ENCODE assay signal across 24 cellular contexts in genomic region chr3:168671091-168671490, GRCh38.
DNase-seq lines count a peak whose midpoint lies in the region; ATAC-seq, FAIRE-seq and TF ChIP-seq lines count a peak whose summit lies in the region.
"Had no signal": no experiment of that assay in that cellular context is flagged by ENCODE, and none has a peak within 500 bp of the region (broad histone marks: within the 10 kb centered on the region; RNA-seq: fewer than 3 reads in every experiment).

No MANE protein-coding gene starts in this region.

- ATAC-seq in GM19023 (IDR thresholded peaks at IDR 0.05; ENCODE audit: unreplicated experiment) = no peak
- ATAC-seq in GM18505 (IDR thresholded peaks at IDR 0.05; ENCODE audit: unreplicated experiment) = no peak
- ATAC-seq: body of pancreas, left cardiac atrium had no signal

- 20 to 56% (median 27%) methylated on average over 5 of the region's 5 CpGs for WGBS in small intestine, 3 donors

- DNase-seq in DMS 273 (lab: John Stamatoyannopoulos, UW; ENCODE audit: unreplicated experiment) (peak; percentile 32), DMS 273 treated with DMSO at 0.1 percent for 48 hours (lab: John Stamatoyannopoulos, UW) (no peak), NCI-H146 (lab: John Stamatoyannopoulos, UW) (peak; percentile 99), NCI-H82 (lab: John Stamatoyannopoulos, UW) (peak; percentile 82), small intestine (peak; percentile 37), GDM1 (lab: John Stamatoyannopoulos, UW) (no peak)
- DNase-seq: 8988T; activated CD4-positive, CD25-positive, alpha-beta regulatory T cell treated with anti-CD3 and anti-CD28 coated beads, Interleukin-2, amount 50 U/mL, for 72 hours; activated naive CD8-positive, alpha-beta T cell treated with anti-CD3 and anti-CD28 coated beads, Interleukin-2, amount 10 ng/mL, durations not matched to agents 7 days and 5 days; body of pancreas; DMS79 treated with DMSO at 0.1 percent for 48 hours; foreskin melanocyte; left cardiac atrium; NCI-H2227 treated with DMSO at 0.1 percent for 48 hours; SIG-M5; spleen; T-helper 2 cell had no signal

- no peaks in the 10 kb centered on the region for H3K9me3 ChIP-seq in small intestine (ENCODE audit: control insufficient read depth, low read depth)
- H3K9me3 ChIP-seq: BLaER1, body of pancreas, spleen, suprapubic skin had no signal

- no peaks in the 10 kb centered on the region for H3K4me1 ChIP-seq in small intestine (ENCODE audit: control insufficient read depth in 2 of 2, insufficient read depth in 1 of 2, low read depth in 1 of 2, low read length in 1 of 2)
- H3K4me1 ChIP-seq: BLaER1, body of pancreas, neural progenitor cell, spleen, suprapubic skin had no signal

- no peaks in the 10 kb centered on the region for H3K36me3 ChIP-seq in small intestine (ENCODE audit: control insufficient read depth in 2 of 2, insufficient read depth in 2 of 2, low read length in 2 of 2)
- H3K36me3 ChIP-seq: BLaER1, neural progenitor cell, spleen, suprapubic skin had no signal

- H3K27me3 ChIP-seq in small intestine (ENCODE audit: control insufficient read depth in 2 of 2, insufficient read depth in 2 of 2, low read length in 2 of 2) = no peaks in the 10 kb centered on the region
- H3K27me3 ChIP-seq: BLaER1, body of pancreas, neural progenitor cell, spleen, suprapubic skin had no signal

- FAIRE-seq in small intestine (lab: Jason Lieb, UNC) = no peak
- FAIRE-seq: colon, endothelial cell of umbilical vein had no signal

- no peak for TF ChIP-seq POLR2A in GM18505 (IDR thresholded peaks at IDR 0.05; ENCODE audit: borderline replicate concordance, extremely low read depth, insufficient read depth, insufficient read length)

- H3K4me3 ChIP-seq in small intestine (ENCODE audit: low read depth in 1 of 2, low read length in 2 of 2) = no peak overlapping the region
- H3K4me3 ChIP-seq: BLaER1, body of pancreas, neural progenitor cell, spleen, suprapubic skin had no signal

- no peak overlapping the region for H3K27ac ChIP-seq in small intestine (ENCODE audit: low read depth in 1 of 2, low read length in 1 of 2)
- H3K27ac ChIP-seq: BLaER1, body of pancreas, neural progenitor cell, spleen, suprapubic skin had no signal

Comparison
In these comparisons a context has a peak if more than half of its experiments do, and no peak if none do; other contexts are left out.
1. DNase-seq: peak in DMS 273 (single experiment), NCI-H146 (single experiment), NCI-H82 (single experiment) and small intestine (single experiment); none in DMS 273 treated with DMSO at 0.1 percent for 48 hours (single experiment) and GDM1 (single experiment).